Comparison of ENCODE assay signal across 1 cellular context in the genomic region with DNA sequence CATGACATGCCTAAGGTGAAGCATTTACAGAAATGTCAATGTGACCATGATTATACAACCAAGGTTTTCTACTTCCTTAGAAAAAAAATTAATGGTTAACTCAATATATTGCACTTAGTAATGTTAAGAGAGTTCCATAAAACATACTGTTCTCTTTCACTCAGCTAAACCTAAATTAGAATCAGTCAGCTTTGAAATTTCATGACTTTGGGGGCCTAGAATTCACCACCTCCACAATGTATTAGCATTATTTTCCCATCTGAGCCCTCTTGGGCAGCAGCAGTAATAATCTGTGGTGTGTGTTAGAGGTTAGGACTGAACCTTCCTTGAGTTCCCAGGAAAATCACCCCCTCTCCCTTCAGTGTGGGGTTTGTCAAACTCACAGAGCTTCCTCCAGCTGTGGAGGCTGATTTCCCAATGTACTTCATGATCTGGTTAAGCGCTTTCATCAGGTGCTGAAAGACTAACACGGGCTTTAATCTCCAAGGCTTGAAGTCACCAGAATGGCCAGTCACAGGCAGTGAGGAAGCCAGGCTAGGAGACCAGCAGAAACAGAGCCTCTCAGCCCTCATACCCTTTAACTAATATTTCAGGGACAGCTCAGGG.
TF ChIP-seq lines count a peak whose summit lies in the region.

No MANE protein-coding gene starts in this region.

TF ChIP-seq in H1, 55 proteins besides CTCF, POLR2A, EP300 and RAD21:
- TF ChIP-seq, protein P1, sequence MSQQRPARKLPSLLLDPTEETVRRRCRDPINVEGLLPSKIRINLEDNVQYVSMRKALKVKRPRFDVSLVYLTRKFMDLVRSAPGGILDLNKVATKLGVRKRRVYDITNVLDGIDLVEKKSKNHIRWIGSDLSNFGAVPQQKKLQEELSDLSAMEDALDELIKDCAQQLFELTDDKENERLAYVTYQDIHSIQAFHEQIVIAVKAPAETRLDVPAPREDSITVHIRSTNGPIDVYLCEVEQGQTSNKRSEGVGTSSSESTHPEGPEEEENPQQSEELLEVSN (IDR thresholded peaks at IDR 0.05): no peak
